In the genomic region with DNA sequence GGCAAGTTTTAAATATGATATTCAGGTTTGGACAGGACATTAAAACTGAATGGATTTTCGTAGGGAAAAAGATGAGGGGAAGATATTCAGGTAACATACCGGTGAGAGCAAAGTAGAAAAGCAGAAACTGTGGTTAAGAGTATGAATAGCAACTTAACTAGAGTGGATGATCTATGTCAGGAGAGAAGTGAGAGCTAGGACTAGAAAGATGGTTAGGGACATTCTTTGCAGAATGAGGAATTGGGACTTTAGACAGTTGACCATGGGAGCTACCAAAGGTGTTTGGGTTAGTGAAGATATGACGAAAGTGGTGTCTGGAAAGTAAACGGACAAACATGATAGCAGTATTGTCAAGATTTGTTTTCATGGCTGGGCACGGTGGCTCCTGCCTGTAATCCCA, we compare ENCODE assay signal across 1 cellular context.
TF ChIP-seq lines count a peak whose summit lies in the region.

No MANE protein-coding gene starts in this region.

TF ChIP-seq in GM12878, 131 proteins besides CTCF, POLR2A, EP300 and RAD21:
- TF ChIP-seq TCF7 (IDR thresholded peaks at IDR 0.05; ENCODE audit: borderline replicate concordance): no peak
- TF ChIP-seq SPI1 (IDR thresholded peaks at IDR 0.05; ENCODE audit: borderline replicate concordance, insufficient read depth, low read depth, low read length): peak; percentile 81; the same call in 1 of the 2 replicates
- TF ChIP-seq CBX5 (IDR thresholded peaks at IDR 0.05; ENCODE audit: low read depth): no peak
- no peak for TF ChIP-seq SMC3 (IDR thresholded peaks at IDR 0.05; ENCODE audit: borderline replicate concordance, low read length)
- no peak for TF ChIP-seq RAD51 (IDR thresholded peaks at IDR 0.05)
- no peak for TF ChIP-seq FOXK2 (IDR thresholded peaks at IDR 0.05)
- TF ChIP-seq, protein P1, sequence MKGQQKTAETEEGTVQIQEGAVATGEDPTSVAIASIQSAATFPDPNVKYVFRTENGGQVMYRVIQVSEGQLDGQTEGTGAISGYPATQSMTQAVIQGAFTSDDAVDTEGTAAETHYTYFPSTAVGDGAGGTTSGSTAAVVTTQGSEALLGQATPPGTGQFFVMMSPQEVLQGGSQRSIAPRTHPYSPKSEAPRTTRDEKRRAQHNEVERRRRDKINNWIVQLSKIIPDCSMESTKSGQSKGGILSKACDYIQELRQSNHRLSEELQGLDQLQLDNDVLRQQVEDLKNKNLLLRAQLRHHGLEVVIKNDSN (IDR thresholded peaks at IDR 0.05; ENCODE audit: borderline replicate concordance, extremely low read length, insufficient read depth, low read depth, low read length): no peak
- TF ChIP-seq RUNX3 (IDR thresholded peaks at IDR 0.05; ENCODE audit: low read length): 0 out of 2 replicates have a peak, but pooled peaks have one; percentile 9
- TF ChIP-seq WRNIP1 (IDR thresholded peaks at IDR 0.05; ENCODE audit: borderline replicate concordance, low read depth, low read length): no peak
- TF ChIP-seq, protein P2, sequence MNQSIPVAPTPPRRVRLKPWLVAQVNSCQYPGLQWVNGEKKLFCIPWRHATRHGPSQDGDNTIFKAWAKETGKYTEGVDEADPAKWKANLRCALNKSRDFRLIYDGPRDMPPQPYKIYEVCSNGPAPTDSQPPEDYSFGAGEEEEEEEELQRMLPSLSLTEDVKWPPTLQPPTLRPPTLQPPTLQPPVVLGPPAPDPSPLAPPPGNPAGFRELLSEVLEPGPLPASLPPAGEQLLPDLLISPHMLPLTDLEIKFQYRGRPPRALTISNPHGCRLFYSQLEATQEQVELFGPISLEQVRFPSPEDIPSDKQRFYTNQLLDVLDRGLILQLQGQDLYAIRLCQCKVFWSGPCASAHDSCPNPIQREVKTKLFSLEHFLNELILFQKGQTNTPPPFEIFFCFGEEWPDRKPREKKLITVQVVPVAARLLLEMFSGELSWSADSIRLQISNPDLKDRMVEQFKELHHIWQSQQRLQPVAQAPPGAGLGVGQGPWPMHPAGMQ (IDR thresholded peaks at IDR 0.05; ENCODE audit: borderline replicate concordance): no peak
- TF ChIP-seq IKZF2 (IDR thresholded peaks at IDR 0.05): peak; percentile 29 to 47; a peak in 3 of 4 replicates
- no peak for TF ChIP-seq ZZZ3 (IDR thresholded peaks at IDR 0.05; ENCODE audit: control insufficient read depth, insufficient read length, low read depth)
- TF ChIP-seq BACH1 (IDR thresholded peaks at IDR 0.05; ENCODE audit: borderline replicate concordance): no peak
- TF ChIP-seq CHD4 (IDR thresholded peaks at IDR 0.05): no peak
- TF ChIP-seq CBFB (IDR thresholded peaks at IDR 0.05; ENCODE audit: low read depth): no peak
- TF ChIP-seq, protein P3, sequence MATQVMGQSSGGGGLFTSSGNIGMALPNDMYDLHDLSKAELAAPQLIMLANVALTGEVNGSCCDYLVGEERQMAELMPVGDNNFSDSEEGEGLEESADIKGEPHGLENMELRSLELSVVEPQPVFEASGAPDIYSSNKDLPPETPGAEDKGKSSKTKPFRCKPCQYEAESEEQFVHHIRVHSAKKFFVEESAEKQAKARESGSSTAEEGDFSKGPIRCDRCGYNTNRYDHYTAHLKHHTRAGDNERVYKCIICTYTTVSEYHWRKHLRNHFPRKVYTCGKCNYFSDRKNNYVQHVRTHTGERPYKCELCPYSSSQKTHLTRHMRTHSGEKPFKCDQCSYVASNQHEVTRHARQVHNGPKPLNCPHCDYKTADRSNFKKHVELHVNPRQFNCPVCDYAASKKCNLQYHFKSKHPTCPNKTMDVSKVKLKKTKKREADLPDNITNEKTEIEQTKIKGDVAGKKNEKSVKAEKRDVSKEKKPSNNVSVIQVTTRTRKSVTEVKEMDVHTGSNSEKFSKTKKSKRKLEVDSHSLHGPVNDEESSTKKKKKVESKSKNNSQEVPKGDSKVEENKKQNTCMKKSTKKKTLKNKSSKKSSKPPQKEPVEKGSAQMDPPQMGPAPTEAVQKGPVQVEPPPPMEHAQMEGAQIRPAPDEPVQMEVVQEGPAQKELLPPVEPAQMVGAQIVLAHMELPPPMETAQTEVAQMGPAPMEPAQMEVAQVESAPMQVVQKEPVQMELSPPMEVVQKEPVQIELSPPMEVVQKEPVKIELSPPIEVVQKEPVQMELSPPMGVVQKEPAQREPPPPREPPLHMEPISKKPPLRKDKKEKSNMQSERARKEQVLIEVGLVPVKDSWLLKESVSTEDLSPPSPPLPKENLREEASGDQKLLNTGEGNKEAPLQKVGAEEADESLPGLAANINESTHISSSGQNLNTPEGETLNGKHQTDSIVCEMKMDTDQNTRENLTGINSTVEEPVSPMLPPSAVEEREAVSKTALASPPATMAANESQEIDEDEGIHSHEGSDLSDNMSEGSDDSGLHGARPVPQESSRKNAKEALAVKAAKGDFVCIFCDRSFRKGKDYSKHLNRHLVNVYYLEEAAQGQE (IDR thresholded peaks at IDR 0.05; ENCODE audit: low read depth, low read length): no peak
- TF ChIP-seq, protein P4, sequence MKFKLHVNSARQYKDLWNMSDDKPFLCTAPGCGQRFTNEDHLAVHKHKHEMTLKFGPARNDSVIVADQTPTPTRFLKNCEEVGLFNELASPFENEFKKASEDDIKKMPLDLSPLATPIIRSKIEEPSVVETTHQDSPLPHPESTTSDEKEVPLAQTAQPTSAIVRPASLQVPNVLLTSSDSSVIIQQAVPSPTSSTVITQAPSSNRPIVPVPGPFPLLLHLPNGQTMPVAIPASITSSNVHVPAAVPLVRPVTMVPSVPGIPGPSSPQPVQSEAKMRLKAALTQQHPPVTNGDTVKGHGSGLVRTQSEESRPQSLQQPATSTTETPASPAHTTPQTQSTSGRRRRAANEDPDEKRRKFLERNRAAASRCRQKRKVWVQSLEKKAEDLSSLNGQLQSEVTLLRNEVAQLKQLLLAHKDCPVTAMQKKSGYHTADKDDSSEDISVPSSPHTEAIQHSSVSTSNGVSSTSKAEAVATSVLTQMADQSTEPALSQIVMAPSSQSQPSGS (IDR thresholded peaks at IDR 0.05; ENCODE audit: low read length): no peak
- no peak for TF ChIP-seq CREM (IDR thresholded peaks at IDR 0.05; ENCODE audit: low read depth)
- TF ChIP-seq, protein P5, sequence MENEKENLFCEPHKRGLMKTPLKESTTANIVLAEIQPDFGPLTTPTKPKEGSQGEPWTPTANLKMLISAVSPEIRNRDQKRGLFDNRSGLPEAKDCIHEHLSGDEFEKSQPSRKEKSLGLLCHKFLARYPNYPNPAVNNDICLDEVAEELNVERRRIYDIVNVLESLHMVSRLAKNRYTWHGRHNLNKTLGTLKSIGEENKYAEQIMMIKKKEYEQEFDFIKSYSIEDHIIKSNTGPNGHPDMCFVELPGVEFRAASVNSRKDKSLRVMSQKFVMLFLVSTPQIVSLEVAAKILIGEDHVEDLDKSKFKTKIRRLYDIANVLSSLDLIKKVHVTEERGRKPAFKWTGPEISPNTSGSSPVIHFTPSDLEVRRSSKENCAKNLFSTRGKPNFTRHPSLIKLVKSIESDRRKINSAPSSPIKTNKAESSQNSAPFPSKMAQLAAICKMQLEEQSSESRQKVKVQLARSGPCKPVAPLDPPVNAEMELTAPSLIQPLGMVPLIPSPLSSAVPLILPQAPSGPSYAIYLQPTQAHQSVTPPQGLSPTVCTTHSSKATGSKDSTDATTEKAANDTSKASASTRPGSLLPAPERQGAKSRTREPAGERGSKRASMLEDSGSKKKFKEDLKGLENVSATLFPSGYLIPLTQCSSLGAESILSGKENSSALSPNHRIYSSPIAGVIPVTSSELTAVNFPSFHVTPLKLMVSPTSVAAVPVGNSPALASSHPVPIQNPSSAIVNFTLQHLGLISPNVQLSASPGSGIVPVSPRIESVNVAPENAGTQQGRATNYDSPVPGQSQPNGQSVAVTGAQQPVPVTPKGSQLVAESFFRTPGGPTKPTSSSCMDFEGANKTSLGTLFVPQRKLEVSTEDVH (IDR thresholded peaks at IDR 0.05; ENCODE audit: low read depth, partially characterized antibody): no peak
- TF ChIP-seq ZBED1 (IDR thresholded peaks at IDR 0.05; ENCODE audit: borderline replicate concordance): no peak
- no peak for TF ChIP-seq POLR2AphosphoS2 (IDR thresholded peaks at IDR 0.05; ENCODE audit: low read depth, low read length)
- no peak for TF ChIP-seq RCOR1 (conservative IDR thresholded peaks at IDR 0.05; ENCODE audit: low read depth, low read length)
